ENCODE assay signal across 8 cellular contexts in genomic region chr20:43440531-43440930, GRCh38.
"Had no signal": no experiment of that assay in that cellular context is flagged by ENCODE, and none has a peak within 500 bp of the region (broad histone marks: within the 10 kb centered on the region; RNA-seq: fewer than 3 reads in every experiment).

No MANE protein-coding gene starts in this region.

- ATAC-seq: HCT116, HepG2 had no signal

- H3K9me3 ChIP-seq: HAP-1 had no signal

- H3K27ac ChIP-seq: GM23248 had no signal

- H3K36me3 Mint-ChIP-seq: IgD-negative memory B cell had no signal

- FAIRE-seq: HepG2 had no signal

- H3K9me3 Mint-ChIP-seq: HFFc6, IgD-negative memory B cell had no signal

- H3K36me3 ChIP-seq: HAP-1 had no signal

- H3K4me3 Mint-ChIP-seq: HFFc6, IgD-negative memory B cell had no signal

- H3K4me1 ChIP-seq: HAP-1 had no signal

- H3K4me3 ChIP-seq: GM23248, HAP-1 had no signal

- DNase-seq: GM23248, GOT3, H7, HFFc6 had no signal

- H3K27ac Mint-ChIP-seq: HFFc6, IgD-negative memory B cell had no signal
